9 cellular contexts compared by ENCODE assay signal in the genomic region with DNA sequence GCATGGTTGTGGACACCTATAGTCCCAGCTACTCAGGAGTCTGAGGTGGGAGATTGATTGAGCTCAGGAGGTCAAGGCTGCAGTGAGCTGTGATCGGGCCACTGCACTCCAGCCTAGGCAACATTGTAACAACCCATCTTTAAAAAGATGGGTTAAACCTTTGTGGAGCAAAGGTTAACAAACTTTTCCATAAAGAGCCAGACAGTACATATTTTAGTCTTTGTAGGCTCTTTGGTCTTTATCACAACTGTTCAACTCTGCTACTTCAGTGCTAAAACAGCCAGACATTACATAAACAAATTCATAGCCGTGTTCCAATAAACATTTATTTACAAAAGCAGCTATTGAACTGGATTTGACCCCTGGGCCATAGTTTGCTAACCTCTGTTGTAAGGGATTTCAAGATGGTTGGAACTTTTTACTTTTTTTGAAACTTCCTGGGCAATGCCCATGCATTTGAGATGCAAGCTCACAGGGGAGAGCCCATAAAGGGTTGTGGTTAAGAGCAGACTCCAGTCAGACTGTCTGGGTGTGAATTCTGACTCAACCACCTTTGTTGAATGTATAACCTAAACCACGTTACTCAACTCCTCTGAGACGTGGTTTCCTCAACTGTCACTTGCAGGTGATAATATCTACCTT.
DNase-seq lines count a peak whose midpoint lies in the region; ATAC-seq and TF ChIP-seq lines count a peak whose summit lies in the region.
"Had no signal": no experiment of that assay in that cellular context is flagged by ENCODE, and none has a peak within 500 bp of the region (broad histone marks: within the 10 kb centered on the region; RNA-seq: fewer than 3 reads in every experiment).

No MANE protein-coding gene starts in this region.

- peak; percentile 50 for DNase-seq in activated T-cell treated with anti-CD3 and anti-CD28 coated beads for 24 hours (ENCODE audit: low read depth)
- DNase-seq in activated T-cell treated with anti-CD3 and anti-CD28 coated beads, Interleukin-2, amount 50 U/mL, for 1 hour: no peak
- DNase-seq in astrocyte of the spinal cord (ENCODE audit: low read depth, low spot score): peak; percentile 20
- DNase-seq in stimulated activated CD8-positive, alpha-beta memory T cell treated with anti-CD3 and anti-CD28 coated beads, Interleukin-7, amount 100 ng/mL, for 4 hours (ENCODE audit: low read depth in 2 of 2): peak; percentile 25 to 31
- DNase-seq in HK-2 (ENCODE audit: unreplicated experiment): no peak
- DNase-seq in NCI-H146 (lab: John Stamatoyannopoulos, UW): no peak

- ATAC-seq in HG03565 (IDR thresholded peaks at IDR 0.05; ENCODE audit: unreplicated experiment) (peak; percentile 61), GM21526 (IDR thresholded peaks at IDR 0.05; ENCODE audit: low FRiP score, unreplicated experiment) (no peak)

- H3K4me3 ChIP-seq in astrocyte of the spinal cord (ENCODE audit: low read depth, low read length): no peak overlapping the region
- H3K4me3 ChIP-seq: tibial nerve had no signal

- in situ Hi-C loops in astrocyte of the spinal cord (cut with HindIII; ENCODE audit: low sequenced_read_pairs): no loop called here

- no peak for TF ChIP-seq CTCF in astrocyte of the spinal cord (IDR thresholded peaks at IDR 0.05; ENCODE audit: low read depth, low read length)

Comparison
In these comparisons a context has a peak if more than half of its experiments do, and no peak if none do; other contexts are left out.
1. DNase-seq: peak in activated T-cell treated with anti-CD3 and anti-CD28 coated beads for 24 hours (single experiment), astrocyte of the spinal cord (single experiment) and stimulated activated CD8-positive, alpha-beta memory T cell treated with anti-CD3 and anti-CD28 coated beads, Interleukin-7, amount 100 ng/mL, for 4 hours (2 of 2); none in activated T-cell treated with anti-CD3 and anti-CD28 coated beads, Interleukin-2, amount 50 U/mL, for 1 hour (single experiment), HK-2 (single experiment) and NCI-H146 (single experiment).